In the genomic region with DNA sequence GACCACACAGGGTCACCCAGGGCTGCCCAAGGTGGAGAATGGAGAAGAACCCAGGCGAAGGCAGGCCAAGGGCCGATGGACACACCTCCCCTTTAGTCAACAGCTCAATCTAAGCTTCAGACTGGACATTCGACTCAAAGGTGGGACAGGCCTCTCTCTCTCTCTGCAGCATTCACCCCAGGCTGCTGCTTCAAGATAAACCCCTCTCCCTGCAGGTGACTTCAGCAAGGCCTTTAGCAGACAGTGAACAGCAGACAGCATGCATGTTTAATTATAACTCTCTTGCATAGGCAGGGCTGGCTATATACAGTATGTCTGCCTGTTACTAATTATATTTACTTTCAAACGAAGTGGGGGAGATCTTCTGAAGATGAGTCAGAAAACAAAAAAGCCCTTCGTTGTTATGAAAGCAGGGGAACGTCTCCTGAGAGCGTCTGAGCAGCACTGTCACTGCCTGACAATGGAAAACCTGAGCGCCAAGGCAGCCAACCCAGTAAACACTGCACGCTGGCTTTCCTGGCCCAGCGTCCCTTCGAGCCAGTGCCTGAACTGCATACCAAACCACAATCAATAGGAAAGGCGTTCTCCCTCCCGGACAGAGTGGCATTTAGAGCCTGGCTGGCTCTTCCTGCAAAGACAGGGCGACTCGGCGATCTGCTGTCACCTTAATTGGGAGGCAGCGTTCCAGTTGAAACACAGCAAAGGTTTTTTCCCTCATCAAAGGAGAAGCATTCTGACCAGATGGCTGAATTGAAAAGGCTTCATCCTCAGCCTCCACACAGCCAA, we compare ENCODE assay signal across 8 cellular contexts. TPM values are rescaled to one million over a fixed set of nuclear protein-coding genes. Genes with fewer than 3 reads are reported as not detected.
DNase-seq lines count a peak whose midpoint lies in the region; TF ChIP-seq lines count a peak whose summit lies in the region.

No MANE protein-coding gene starts in this region.

- H3K27me3 ChIP-seq in mucosa of rectum (ENCODE audit: control insufficient read depth in 2 of 2, insufficient read depth in 2 of 2, low read length in 2 of 2) (no peaks in the 10 kb centered on the region), stomach smooth muscle (ENCODE audit: control insufficient read depth in 1 of 2, insufficient read depth in 2 of 2, low read length in 2 of 2) (no peaks in the 10 kb centered on the region)

- peak overlapping the region; percentile 36 for H3K4me3 ChIP-seq in GM12875 (ENCODE audit: low read depth, low read length)
- H3K4me3 ChIP-seq in HFF-Myc (replicated peaks; ENCODE audit: low read depth, low read length): peak overlapping the region; percentile 29
- H3K4me3 ChIP-seq in mucosa of rectum (ENCODE audit: low read length in 2 of 2): peak overlapping the region; percentile 32 to 57
- H3K4me3 ChIP-seq in stomach smooth muscle (ENCODE audit: low read length in 2 of 2): peak overlapping the region; percentile 5 to 54

- TF ChIP-seq CTCF in GM12875 (IDR thresholded peaks at IDR 0.05; ENCODE audit: borderline replicate concordance, insufficient read depth, low read depth, low read length) (no peak), HFF-Myc (IDR thresholded peaks at IDR 0.05; ENCODE audit: low read depth, low read length, missing control alignments) (no peak)

- H3K4me1 ChIP-seq in mucosa of rectum (ENCODE audit: control insufficient read depth in 2 of 2, insufficient read depth in 2 of 2, low read length in 2 of 2): peaks cover 47 to 67% of the 10 kb centered on the region in 2 donors
- peaks cover 54% of the 10 kb centered on the region for H3K4me1 ChIP-seq in stomach smooth muscle (ENCODE audit: control insufficient read depth, insufficient read depth, low read length)

- H3K9me3 ChIP-seq in mucosa of rectum (ENCODE audit: control insufficient read depth in 2 of 2, low read length in 2 of 2) (no peaks in the 10 kb centered on the region), stomach smooth muscle (ENCODE audit: control insufficient read depth in 2 of 2, low read length in 2 of 2) (no peaks in the 10 kb centered on the region)

- peak overlapping the region; percentile 75 to 88 for H3K9ac ChIP-seq in mucosa of rectum (ENCODE audit: low read depth in 1 of 2, low read length in 2 of 2)
- peak overlapping the region; percentile 60 to 72 for H3K9ac ChIP-seq in stomach smooth muscle (ENCODE audit: low read length in 2 of 2)

- DNase-seq in HFF-Myc (ENCODE audit: extremely low read depth, low read depth): peak; percentile 73
- peak; percentile 57 to 92 (median 86) for DNase-seq in NCI-H1417 (lab: John Stamatoyannopoulos, UW)
- peak; percentile 59 to 67 for DNase-seq in activated CD4-positive, alpha-beta T cell treated with anti-CD3 and anti-CD28 coated beads for 4 hours
- peak; percentile 75 for DNase-seq in dermis blood vessel endothelial cell
- DNase-seq in GM19240 (ENCODE audit: insufficient read length, low spot score): no peak

- H3K27ac ChIP-seq in mucosa of rectum (ENCODE audit: low read depth in 2 of 2, low read length in 2 of 2) (peak overlapping the region; percentile 94 to 95), stomach smooth muscle (ENCODE audit: low read length) (peak overlapping the region; percentile 93)

- H3K36me3 ChIP-seq in mucosa of rectum (ENCODE audit: control insufficient read depth in 2 of 2, insufficient read depth in 2 of 2, low read length in 2 of 2) (no peaks in the 10 kb centered on the region), stomach smooth muscle (ENCODE audit: control insufficient read depth in 2 of 2, insufficient read depth in 2 of 2, low read length in 2 of 2) (no peaks in the 10 kb centered on the region)

RNA-seq across cellular contexts. Expression of a gene that starts 54.1 kb away (rescaled TPM):
- 65.7 and 83.6 TPM in 2 replicates for total RNA-seq in dermis blood vessel endothelial cell
